ENCODE assay signal across 33 cellular contexts in the genomic region with DNA sequence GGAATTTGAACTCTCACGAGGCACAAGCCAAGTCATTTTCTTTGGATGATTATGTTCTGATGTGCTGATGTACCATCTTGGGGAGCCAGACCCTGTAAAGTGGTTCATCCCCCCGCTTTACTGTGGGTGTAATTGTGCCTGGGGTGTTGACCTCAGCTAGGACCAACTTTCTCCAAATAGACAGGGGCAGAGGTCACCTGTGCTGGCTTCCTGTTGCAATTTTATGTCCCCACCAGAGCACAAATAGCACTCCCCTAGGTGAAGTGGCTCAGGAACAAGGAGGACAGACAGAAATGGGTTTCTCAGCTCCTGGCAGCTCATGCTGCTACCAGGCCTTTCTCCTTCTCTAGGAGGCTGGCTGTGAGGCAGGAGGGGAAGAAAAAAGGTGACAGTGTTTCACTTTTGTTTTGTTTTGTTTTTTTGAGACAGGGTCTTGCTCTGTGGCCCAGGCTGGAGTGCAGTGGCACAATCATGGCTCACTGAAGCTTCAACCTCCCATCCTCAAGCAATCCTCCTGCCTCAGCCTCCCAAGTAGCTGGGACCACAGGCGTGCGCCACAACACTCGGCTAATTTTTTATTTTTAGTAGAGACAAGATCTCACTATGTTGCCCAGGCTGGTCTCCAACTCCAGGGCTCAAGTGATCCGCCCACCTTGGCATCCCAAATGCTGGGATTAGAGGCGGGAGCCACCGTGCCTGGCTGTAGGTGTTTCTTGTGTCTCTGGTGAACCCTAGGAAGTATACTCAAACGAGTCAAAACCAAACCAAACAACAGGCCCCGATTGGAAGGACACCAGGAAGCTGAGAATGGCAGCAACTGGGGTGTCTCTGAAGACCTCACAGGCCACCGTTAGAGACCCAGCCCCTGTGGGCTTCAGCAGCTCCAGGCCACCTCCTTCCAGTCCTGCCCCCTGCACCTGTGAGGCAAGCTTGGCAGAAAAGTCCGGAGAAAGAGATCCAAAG. TPM values are rescaled to one million over a fixed set of nuclear protein-coding genes. Genes with fewer than 3 reads are reported as not detected.
DNase-seq lines count a peak whose midpoint lies in the region; ATAC-seq, FAIRE-seq and TF ChIP-seq lines count a peak whose summit lies in the region.
"Had no signal": no experiment of that assay in that cellular context is flagged by ENCODE, and none has a peak within 500 bp of the region (broad histone marks: within the 10 kb centered on the region; RNA-seq: fewer than 3 reads in every experiment).

No MANE protein-coding gene starts in this region.

- H3K9me3 Mint-ChIP-seq in GM23338 (no peaks in the 10 kb centered on the region), nephron progenitor cell (no peaks in the 10 kb centered on the region)
- H3K9me3 Mint-ChIP-seq: activated naive CD4-positive, alpha-beta T cell treated with anti-CD3 and anti-CD28 coated beads, Interleukin-2, amount 50 U/mL, for 72 hours; CD4-positive, CD25-positive, alpha-beta regulatory T cell; memory B cell; T-helper 2 cell treated with Interferon-gamma antibody and Interleukin-4, amounts not matched to agents 5 μg/mL and 100 μg/mL, for 36 hours had no signal

- 90% methylated on average over 12 of the region's 12 CpGs; no CpG with 5 or more reads in 1 of the 2 experiments for WGBS in H1 (ENCODE audit: extremely low coverage in 1 of 2, insufficient coverage in 1 of 2, insufficient read length in 1 of 2, insufficient replicate concordance in 2 of 2, low coverage in 1 of 2, low lambda C conversion rate in 2 of 2, missing lambda C conversion rate in 1 of 2), 2 experiments
- WGBS in pancreas, 2 donors = 82 to 85% methylated on average over 12 of the region's 12 CpGs

- H3K79me2 ChIP-seq in GM23338 (replicated peaks; ENCODE audit: insufficient read depth) (no peaks in the 10 kb centered on the region), H1 (ENCODE audit: control insufficient read depth in 1 of 2, insufficient read depth in 2 of 2, low read length in 2 of 2) (no peaks in the 10 kb centered on the region)

- peaks cover 3% of the 10 kb centered on the region for H3K27me3 Mint-ChIP-seq in GM23338 (ENCODE audit: insufficient read depth, low read depth, poor library complexity)
- H3K27me3 Mint-ChIP-seq in nephron progenitor cell (ENCODE audit: low read depth, poor library complexity) = peaks cover 14% of the 10 kb centered on the region
- H3K27me3 Mint-ChIP-seq: memory B cell had no signal

- TF ChIP-seq CTCF in GM23338 (conservative IDR thresholded peaks at IDR 0.05; ENCODE audit: low read depth in 2 of 2) (no peak), RWPE1 (conservative IDR thresholded peaks at IDR 0.05; ENCODE audit: low read depth) (no peak), H1 (IDR thresholded peaks at IDR 0.05; ENCODE audit: control extremely low read depth in 1 of 3, insufficient read depth in 1 of 3, low read depth in 1 of 3, low read length in 3 of 3) (no peak), nephron progenitor cell (IDR thresholded peaks at IDR 0.05) (no peak), pancreas (IDR thresholded peaks at IDR 0.05) (no peak)

- FAIRE-seq in H1 (lab: Jason Lieb, UNC) (no peak), pancreas (lab: Jason Lieb, UNC) (no peak)
- FAIRE-seq: A204.1, D721Med, GM18507, H54 had no signal

- ATAC-seq in GM23338 (no peak), GM18867 (IDR thresholded peaks at IDR 0.05; ENCODE audit: unreplicated experiment) (no peak), pancreas (no peak)
- ATAC-seq: activated CD8-positive, alpha-beta T cell treated with anti-CD3 and anti-CD28 coated beads, Interleukin-2, amount 10 ng/mL, durations not matched to agents 7 days and 5 days; activated naive CD4-positive, alpha-beta T cell treated with anti-CD3 and anti-CD28 coated beads, Interleukin-2, amount 50 U/mL, for 72 hours had no signal

- H3K79me1 ChIP-seq in H1 (ENCODE audit: low read depth, low read length) = no peaks in the 10 kb centered on the region

- H3K23me2 ChIP-seq in H1 (ENCODE audit: low read depth, low read length) = no peaks in the 10 kb centered on the region

- H4K20me1 ChIP-seq in GM23338 (replicated peaks; ENCODE audit: insufficient read depth) (no peaks in the 10 kb centered on the region), H1 (replicated peaks in 1 of 2; ENCODE audit: control insufficient read depth in 1 of 2, insufficient read depth in 2 of 2, low read length in 2 of 2) (no peaks in the 10 kb centered on the region)

- H3K4me3 ChIP-seq in GM23338 (no peak overlapping the region), H1 (ENCODE audit: extremely low read depth in 1 of 4, insufficient read depth in 2 of 4, low read depth in 3 of 4, low read length in 4 of 4) (no peak overlapping the region), pancreas (no peak overlapping the region)
- H3K4me3 ChIP-seq: colonic mucosa, Peyer's patch, prostate gland, sigmoid colon, transverse colon had no signal

- H3K4ac ChIP-seq in H1 (replicated peaks; ENCODE audit: insufficient read length, low read depth, low read length) = no peak overlapping the region

- H3K27me3 ChIP-seq in GM23338 (ENCODE audit: insufficient read depth) (no peaks in the 10 kb centered on the region), H1 (replicated peaks in 1 of 4; ENCODE audit: control insufficient read depth in 3 of 4, extremely low read depth in 1 of 4, insufficient read depth in 3 of 4, low read length in 3 of 4) (no peaks in the 10 kb centered on the region), pancreas (no peaks in the 10 kb centered on the region)
- H3K27me3 ChIP-seq: colonic mucosa, Peyer's patch, sigmoid colon, transverse colon had no signal

- no peak overlapping the region for H2AK5ac ChIP-seq in H1 (ENCODE audit: low read depth, low read length)

- H2BK15ac ChIP-seq in H1 (ENCODE audit: low read length) = no peak overlapping the region

- no peak overlapping the region for H3K14ac ChIP-seq in H1 (ENCODE audit: insufficient read length)

- TF ChIP-seq POLR2A in H1 (IDR thresholded peaks at IDR 0.05; ENCODE audit: control extremely low read depth in 1 of 2, low read depth in 2 of 2, low read length in 2 of 2) = no peak

- H4K91ac ChIP-seq in H1 (replicated peaks; ENCODE audit: insufficient read length, low read length) = no peak overlapping the region

- no peak overlapping the region for H2BK120ac ChIP-seq in H1 (replicated peaks; ENCODE audit: low read depth, low read length)

- H3K27ac Mint-ChIP-seq in GM23338 (no peak overlapping the region), nephron progenitor cell (peak overlapping the region; percentile 90)
- H3K27ac Mint-ChIP-seq: activated CD8-positive, alpha-beta T cell treated with anti-CD3 and anti-CD28 coated beads, Interleukin-2, amount 10 ng/mL, durations not matched to agents 7 days and 5 days; memory B cell; T-helper 2 cell treated with Interferon-gamma antibody and Interleukin-4, amounts not matched to agents 5 μg/mL and 100 μg/mL, for 36 hours had no signal

- H3K23ac ChIP-seq in H1 (ENCODE audit: insufficient read length) = no peak overlapping the region

- H3K4me1 Mint-ChIP-seq in GM23338 (peaks cover 16% of the 10 kb centered on the region), nephron progenitor cell (peaks cover 77% of the 10 kb centered on the region)
- H3K4me1 Mint-ChIP-seq: CD4-positive, CD25-positive, alpha-beta regulatory T cell; memory B cell had no signal

- 0 out of 2 replicates have a peak overlapping the region, but pooled peaks have one; percentile 66 for H3K27ac ChIP-seq in GM23338 (ENCODE audit: low read depth)
- H3K27ac ChIP-seq in RWPE1 = peak overlapping the region; percentile 23; the same call in 1 of the 2 replicates
- no peak overlapping the region for H3K27ac ChIP-seq in H1 (ENCODE audit: low read depth, low read length)
- no peak overlapping the region for H3K27ac ChIP-seq in pancreas
- H3K27ac ChIP-seq: colonic mucosa, Peyer's patch, prostate gland, sigmoid colon, transverse colon had no signal

- H3K18ac ChIP-seq in H1 (ENCODE audit: extremely low read depth, low read length) = no peak overlapping the region

- H4K5ac ChIP-seq in H1 (ENCODE audit: insufficient read length, low read depth, low read length) = no peak overlapping the region

- TF ChIP-seq EP300 in H1 (IDR thresholded peaks at IDR 0.05; ENCODE audit: borderline replicate concordance in 1 of 2, low read depth in 2 of 2, low read length in 2 of 2) = no peak

- no peaks in the 10 kb centered on the region for H3F3A ChIP-seq in GM23338 (replicated peaks; ENCODE audit: low read depth)

- H3K36me3 Mint-ChIP-seq in GM23338 (ENCODE audit: low read depth) (no peaks in the 10 kb centered on the region), nephron progenitor cell (ENCODE audit: low read depth) (no peaks in the 10 kb centered on the region)
- H3K36me3 Mint-ChIP-seq: activated naive CD4-positive, alpha-beta T cell treated with anti-CD3 and anti-CD28 coated beads, Interleukin-2, amount 50 U/mL, for 72 hours; CD4-positive, CD25-positive, alpha-beta regulatory T cell; memory B cell had no signal

- no peak for TF ChIP-seq RAD21 in H1 (IDR thresholded peaks at IDR 0.05 in 1 of 2, conservative IDR thresholded peaks at IDR 0.05 in 1 of 2; ENCODE audit: low read depth in 2 of 2, low read length in 2 of 2)

- CTCF ChIA-PET in RWPE1 (lab: Yijun Ruan, JAX) (interaction anchor here (0.5 to 2.6 kb wide), 4 partner anchors 12 to 922 kb away, joined by 3 to 9 read pairs (median 4); a partner anchor contains a TSS), H1 (lab: Charles Lee; ENCODE audit: partially characterized antibody) (interaction anchor here (0.7 to 11.5 kb wide), 13 partner anchors 12 to 147 kb away, joined by 3 to 130 read pairs (median 4); no protein-coding TSS in a partner anchor)

- H3K4me3 Mint-ChIP-seq in GM23338 (no peak overlapping the region), nephron progenitor cell (no peak overlapping the region)
- H3K4me3 Mint-ChIP-seq: activated CD8-positive, alpha-beta T cell treated with anti-CD3 and anti-CD28 coated beads, Interleukin-2, amount 10 ng/mL, durations not matched to agents 7 days and 5 days; CD4-positive, CD25-positive, alpha-beta regulatory T cell; memory B cell; T-helper 2 cell treated with Interferon-gamma antibody and Interleukin-4, amounts not matched to agents 5 μg/mL and 100 μg/mL, for 36 hours had no signal

- H2AFZ ChIP-seq in GM23338 (peak overlapping the region; percentile 88), H1 (ENCODE audit: low read length) (no peak overlapping the region; the same call in 1 of the 2 replicates)

- H3K9ac ChIP-seq in H1 (replicated peaks in 1 of 4; ENCODE audit: extremely low read depth in 1 of 4, low read depth in 3 of 4, low read length in 3 of 4) = no peak overlapping the region; a peak in 1 of 7 replicates

- H3K4me2 ChIP-seq in GM23338 (no peak overlapping the region), H1 (ENCODE audit: insufficient read depth in 1 of 2, low read depth in 2 of 2, low read length in 2 of 2) (no peak overlapping the region)

- 0 out of 2 replicates have a peak, but pooled peaks cover 3% of the 10 kb centered on the region for H3K9me2 ChIP-seq in GM23338 (ENCODE audit: insufficient read depth)

- no peak overlapping the region; the same call in 1 of the 2 replicates for H4K8ac ChIP-seq in H1 (ENCODE audit: extremely low read depth, insufficient read depth, low read length)

- no peak overlapping the region for H2BK12ac ChIP-seq in H1 (ENCODE audit: low read depth, low read length)

- intact Hi-C loops in pancreas (cut with DNase I) = no loop called here

- no peak overlapping the region for H3K56ac ChIP-seq in H1 (replicated peaks; ENCODE audit: insufficient read length, low read depth, low read length)

- no peaks in the 10 kb centered on the region for H3K36me3 ChIP-seq in GM23338 (ENCODE audit: insufficient read depth)
- no peaks in the 10 kb centered on the region for H3K36me3 ChIP-seq in H1 (ENCODE audit: control insufficient read depth in 2 of 4, insufficient read depth in 4 of 4, low read length in 3 of 4)
- H3K36me3 ChIP-seq in pancreas = no peaks in the 10 kb centered on the region
- H3K36me3 ChIP-seq: colonic mucosa, Peyer's patch, prostate gland, sigmoid colon, transverse colon had no signal

- POLR2A ChIA-PET in RWPE1 (lab: Yijun Ruan, JAX; ENCODE audit: low non-redundant PET) = no interaction called here
- POLR2A ChIA-PET in H1 (lab: Charles Lee; ENCODE audit: partially characterized antibody) = interaction anchor here (1.0 to 1.3 kb wide), 2 partner anchors 10 to 12 kb away, joined by 3 to 4 read pairs; no protein-coding TSS in a partner anchor

- H3K4me1 ChIP-seq in GM23338 (ENCODE audit: insufficient read depth) = peaks cover 4% of the 10 kb centered on the region; the same call in 1 of the 2 replicates
- H3K4me1 ChIP-seq in H1 (replicated peaks in 1 of 4; ENCODE audit: control insufficient read depth in 3 of 4, insufficient read depth in 4 of 4, low read length in 3 of 4) = peaks cover 0 to 5% (median 1%) of the 10 kb centered on the region in 4 experiments; a peak in 4 of 7 replicates
- peaks cover 10 to 14% (median 12%) of the 10 kb centered on the region in 3 donors for H3K4me1 ChIP-seq in pancreas
- H3K4me1 ChIP-seq: colonic mucosa, Peyer's patch, prostate gland, sigmoid colon had no signal

- DNase-seq in GM23338 (ENCODE audit: low spot score) (no peak), RWPE1 (ENCODE audit: low spot score) (no peak), H1 (ENCODE audit: low read depth in 1 of 2, low spot score in 2 of 2) (no peak), nephron progenitor cell (no peak), HK-2 (ENCODE audit: unreplicated experiment) (no peak), pancreas (no peak)
- no peak for DNase-seq in stimulated activated CD4-positive, alpha-beta T cell treated with anti-CD3 and anti-CD28 coated beads, Interleukin-15, amount 100 ng/mL, for 24 hours
- DNase-seq: activated CD4-positive, alpha-beta T cell treated with anti-CD3 and anti-CD28 coated beads for 4 hours; activated CD8-positive, alpha-beta T cell treated with anti-CD3 and anti-CD28 coated beads, Interleukin-2, amount 10 ng/mL, durations not matched to agents 7 days and 5 days; CD4-positive, CD25-positive, alpha-beta regulatory T cell; colonic mucosa; effector CD8-positive, alpha-beta T cell; EL; hippocampal formation; Kasumi-1; NCI-H1417 treated with DMSO at 0.1 percent for 48 hours; NCI-H2029 treated with DMSO at 0.1 percent for 48 hours; NCI-H526; Peyer's patch; SHP77 treated with DMSO at 0.1 percent for 48 hours; sigmoid colon; stimulated activated CD4-positive, alpha-beta T cell treated with anti-CD3 and anti-CD28 coated beads, Interleukin-4, amount 100 ng/mL, for 24 hours; transverse colon had no signal

- H2BK5ac ChIP-seq in H1 (ENCODE audit: low read depth, low read length) = 0 out of 2 replicates have a peak overlapping the region, but pooled peaks have one; percentile 8

- no peak overlapping the region for H2BK20ac ChIP-seq in H1 (ENCODE audit: low read length)

- H3K9me3 ChIP-seq in H1 (ENCODE audit: insufficient read depth in 2 of 2, low read depth in 1 of 2, low read length in 1 of 2) (no peaks in the 10 kb centered on the region), pancreas (no peaks in the 10 kb centered on the region)
- H3K9me3 ChIP-seq: colonic mucosa, Peyer's patch, prostate gland, sigmoid colon, transverse colon had no signal

RNA-seq across cellular contexts. Expression of a gene that starts 32.5 kb away (rescaled TPM):
- total RNA-seq in GM23338 (2014; rRNA removed; shearing (Covaris generic)) = not detected in 2 replicates
- polyA plus RNA-seq in GM23338 (2016; fragmentation: Nextera tagmentation; extraction: Ambion mirVana) (not detected in 2 replicates), H1 (2011; rRNA removed) (0.30 and 0.33 TPM in 2 replicates), pancreas (under 1 TPM; 0.15 to 0.45 TPM)
- 0.07 TPM in 1 of 2 replicates, not detected in the other for total RNA-seq in H1 (2021; fragmentation: NEBNext Ultra II Directional; extraction: Animal tissue kit (Norgen Biotek cat#: 25700))
- 0.30 TPM for polyA plus RNA-seq in H1 (2011; cell fraction: cytosol; rRNA removed)
- polyA plus RNA-seq in H1 (2011; cell fraction: nucleus; rRNA removed) = 0.29 TPM
- 0.10 to 0.39 TPM (median 0.29 TPM) in 4 replicates for polyA plus RNA-seq in H1 (2012, experiment 1 of 2)
- polyA plus RNA-seq in H1 (2012, experiment 2 of 2) = 0.22 TPM
- polyA plus RNA-seq in H1 (2013, experiment 1 of 2) = 0.10 TPM
- polyA plus RNA-seq in H1 (2013, experiment 2 of 2) = 0.06 TPM
- polyA minus RNA-seq in H1 (2011; rRNA and poly(A)+ RNA removed) = 0.19 and 0.39 TPM in 2 replicates
- 0.29 TPM for polyA minus RNA-seq in H1 (2011; cell fraction: cytosol; rRNA and poly(A)+ RNA removed)
- not detected for polyA minus RNA-seq in H1 (2011; cell fraction: nucleus; rRNA and poly(A)+ RNA removed)
- total RNA-seq in pancreas = under 1 TPM; 0.09 to 0.19 (median 0.13) TPM
- total RNA-seq: activated CD8-positive, alpha-beta T cell treated with anti-CD3 and anti-CD28 coated beads, Interleukin-2, amount 10 ng/mL, durations not matched to agents 7 days and 5 days; activated naive CD4-positive, alpha-beta T cell treated with anti-CD3 and anti-CD28 coated beads, Interleukin-2, amount 50 U/mL, for 72 hours; CD4-positive, CD25-positive, alpha-beta regulatory T cell; Peyer's patch; transverse colon had no signal
- polyA plus RNA-seq: CD4-positive, CD25-positive, alpha-beta regulatory T cell had no signal

RNA-seq across cellular contexts. Expression of a gene that starts 35.6 kb away (rescaled TPM):
- not detected in 2 replicates for total RNA-seq in GM23338 (2014; rRNA removed; shearing (Covaris generic))
- not detected in 2 replicates for polyA plus RNA-seq in GM23338 (2016; fragmentation: Nextera tagmentation; extraction: Ambion mirVana)
- total RNA-seq in H1 (2021; fragmentation: NEBNext Ultra II Directional; extraction: Animal tissue kit (Norgen Biotek cat#: 25700)) = not detected in 2 replicates
- polyA plus RNA-seq in H1 (2011; rRNA removed) = not detected in 2 replicates
- polyA plus RNA-seq in H1 (2011; cell fraction: cytosol; rRNA removed) = not detected
- not detected for polyA plus RNA-seq in H1 (2011; cell fraction: nucleus; rRNA removed)
- not detected in 4 replicates for polyA plus RNA-seq in H1 (2012, experiment 1 of 2)
- polyA plus RNA-seq in H1 (2012, experiment 2 of 2) = not detected
- not detected for polyA plus RNA-seq in H1 (2013, experiment 1 of 2)
- not detected for polyA plus RNA-seq in H1 (2013, experiment 2 of 2)
- not detected in 2 replicates for polyA minus RNA-seq in H1 (2011; rRNA and poly(A)+ RNA removed)
- not detected for polyA minus RNA-seq in H1 (2011; cell fraction: cytosol; rRNA and poly(A)+ RNA removed)
- polyA minus RNA-seq in H1 (2011; cell fraction: nucleus; rRNA and poly(A)+ RNA removed) = not detected
- total RNA-seq in pancreas = under 1 TPM in 2 of 6 donors, not detected in 4; 0.16 to 0.46 TPM
- polyA plus RNA-seq in pancreas = under 1 TPM in 1 of 2 donors, not detected in 1; 0.19 TPM
- total RNA-seq: activated CD8-positive, alpha-beta T cell treated with anti-CD3 and anti-CD28 coated beads, Interleukin-2, amount 10 ng/mL, durations not matched to agents 7 days and 5 days; activated naive CD4-positive, alpha-beta T cell treated with anti-CD3 and anti-CD28 coated beads, Interleukin-2, amount 50 U/mL, for 72 hours; CD4-positive, CD25-positive, alpha-beta regulatory T cell; prostate gland; sigmoid colon; subcutaneous adipose tissue had no signal
- polyA plus RNA-seq: CD4-positive, CD25-positive, alpha-beta regulatory T cell had no signal

Comparison
In these comparisons a context has a peak if more than half of its experiments do, and no peak if none do; other contexts are left out.
1. H3K27ac ChIP-seq: peak in GM23338 (single experiment) and RWPE1 (single experiment); none in H1 (single experiment) and pancreas (0 of 4).